Comparison of ENCODE assay signal across 14 cellular contexts in genomic region chr15:82532383-82532990, GRCh38. TPM values are rescaled to one million over a fixed set of nuclear protein-coding genes. Genes with fewer than 3 reads are reported as not detected.
A peak's percentile ranks its signal among the peaks of the same experiment; 100 is the strongest.
DNase-seq lines count a peak whose midpoint lies in the region; ATAC-seq and TF ChIP-seq lines count a peak whose summit lies in the region.
"Had no signal": no experiment of that assay in that cellular context is flagged by ENCODE, and none has a peak within 500 bp of the region (broad histone marks: within the 10 kb centered on the region; RNA-seq: fewer than 3 reads in every experiment).

No MANE protein-coding gene starts in this region.

- H3K9me3 Mint-ChIP-seq in activated T-helper 17 cell treated with anti-CD3 and anti-CD28 coated beads, Interleukin-2, amount 50 U/mL, for 72 hours = no peaks in the 10 kb centered on the region
- H3K9me3 Mint-ChIP-seq: CD4-positive, alpha-beta T cell had no signal

- H3K4me3 ChIP-seq in lung = no peak overlapping the region

- intact Hi-C loops in left ventricle myocardium superior (cut with micrococcal nuclease) = no loop called here
- intact Hi-C loops in Right ventricle myocardium inferior (cut with DNase I) = no loop called here

- no peak for TF ChIP-seq CTCF in lung (IDR thresholded peaks at IDR 0.05; ENCODE audit: control extremely low read depth, extremely low read depth)

- H3K4me1 Mint-ChIP-seq in activated T-helper 17 cell treated with anti-CD3 and anti-CD28 coated beads, Interleukin-2, amount 50 U/mL, for 72 hours = peaks cover 18% of the 10 kb centered on the region

- H3K27ac Mint-ChIP-seq in activated T-helper 17 cell treated with anti-CD3 and anti-CD28 coated beads, Interleukin-2, amount 50 U/mL, for 72 hours = peak overlapping the region; percentile 22
- H3K27ac Mint-ChIP-seq: CD4-positive, alpha-beta T cell had no signal

- DNase-seq in left ventricle myocardium superior = peak; percentile 42
- no peak for DNase-seq in Right ventricle myocardium inferior (ENCODE audit: missing footprints)
- peak; percentile 26 for DNase-seq in lung (ENCODE audit: low spot score)
- DNase-seq in NCI-H1092 (lab: John Stamatoyannopoulos, UW) = no peak
- no peak for DNase-seq in SW480 (ENCODE audit: low spot score)
- no peak for DNase-seq in NCI-H187 (lab: John Stamatoyannopoulos, UW)
- DNase-seq: AML-193; Calu3; CD4-positive, alpha-beta T cell; NCI-H1048; NCI-H2107; NCI-H69; SHP77 had no signal

- WGBS in lung, 2 donors = 86 to 95% methylated on average over 9 of the region's 9 CpGs

- H3K4me1 ChIP-seq in lung (ENCODE audit: control insufficient read depth in 2 of 2, insufficient read depth in 2 of 2, low read length in 2 of 2) = peaks cover 0 to 6% of the 10 kb centered on the region in 2 donors

- H3K27me3 Mint-ChIP-seq in activated T-helper 17 cell treated with anti-CD3 and anti-CD28 coated beads, Interleukin-2, amount 50 U/mL, for 72 hours = no peaks in the 10 kb centered on the region
- H3K27me3 Mint-ChIP-seq: CD4-positive, alpha-beta T cell had no signal

- no peaks in the 10 kb centered on the region for H3K27me3 ChIP-seq in lung (ENCODE audit: control insufficient read depth, insufficient read depth)

- H3K36me3 Mint-ChIP-seq in activated T-helper 17 cell treated with anti-CD3 and anti-CD28 coated beads, Interleukin-2, amount 50 U/mL, for 72 hours (ENCODE audit: low read depth) = peaks cover 45% of the 10 kb centered on the region

- no peaks in the 10 kb centered on the region for H3K9me3 ChIP-seq in lung (ENCODE audit: control insufficient read depth in 2 of 2, insufficient read depth in 1 of 2, low read length in 1 of 2)

- ATAC-seq in left ventricle myocardium superior (no peak), Right ventricle myocardium inferior (no peak), lung (ENCODE audit: insufficient read depth, low FRiP score) (no peak)
- ATAC-seq in activated T-helper 17 cell treated with anti-CD3 and anti-CD28 coated beads, Interleukin-2, amount 50 U/mL, for 72 hours (replicated peaks) = no peak

- H3K4me3 Mint-ChIP-seq in activated T-helper 17 cell treated with anti-CD3 and anti-CD28 coated beads, Interleukin-2, amount 50 U/mL, for 72 hours = no peak overlapping the region
- H3K4me3 Mint-ChIP-seq: CD4-positive, alpha-beta T cell had no signal

- H3K36me3 ChIP-seq in lung (ENCODE audit: control insufficient read depth in 2 of 2, insufficient read depth in 2 of 2, low read length in 2 of 2) = peaks cover 13 to 22% of the 10 kb centered on the region in 2 donors

- H3K27ac ChIP-seq in lung (ENCODE audit: low read depth in 1 of 2, low read length in 1 of 2) = no peak overlapping the region

RNA-seq across cellular contexts. Expression of gene RPS17, which starts 7.8 kb away (rescaled TPM):
- total RNA-seq in left ventricle myocardium superior = 717 TPM
- total RNA-seq in Right ventricle myocardium inferior = 867 TPM
- 1,000 to 10,000 TPM; 2,918 to 3,433 TPM for total RNA-seq in activated T-helper 17 cell treated with anti-CD3 and anti-CD28 coated beads, Interleukin-2, amount 50 U/mL, for 72 hours
- total RNA-seq in lung = 1,000 to 10,000 TPM; 1,181 to 1,750 TPM
- 1,000 to 10,000 TPM; 3,085 to 4,573 TPM for polyA plus RNA-seq in lung

Comparison
In these comparisons a context has a peak if more than half of its experiments do, and no peak if none do; other contexts are left out.
1. DNase-seq: peak in left ventricle myocardium superior (single experiment) and lung (single experiment); none in Right ventricle myocardium inferior (single experiment), NCI-H1092 (single experiment), SW480 (single experiment) and NCI-H187 (0 of 2).